Comparison of ENCODE assay signal across 23 cellular contexts in the genomic region with DNA sequence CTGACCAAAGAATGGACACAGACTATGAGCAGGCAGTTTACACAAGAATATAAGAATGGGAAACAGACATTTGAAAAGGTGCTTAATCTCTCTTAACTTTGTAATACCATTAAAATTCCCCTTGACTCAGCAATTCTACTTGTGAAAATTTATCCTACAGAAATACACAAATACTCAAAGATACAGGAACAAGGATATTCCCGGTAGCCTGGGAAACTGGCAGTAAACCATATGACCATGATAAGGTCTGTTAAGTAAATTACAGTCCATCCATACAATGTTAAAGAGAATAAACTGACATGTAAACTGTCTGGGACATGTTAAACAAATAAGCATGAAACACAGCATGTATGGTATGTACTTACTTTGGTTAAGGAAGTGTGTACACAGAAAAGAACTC. TPM values are rescaled to one million over a fixed set of nuclear protein-coding genes. Genes with fewer than 3 reads are reported as not detected.
DNase-seq lines count a peak whose midpoint lies in the region; ATAC-seq and TF ChIP-seq lines count a peak whose summit lies in the region.
"Had no signal": no experiment of that assay in that cellular context is flagged by ENCODE, and none has a peak within 500 bp of the region (broad histone marks: within the 10 kb centered on the region; RNA-seq: fewer than 3 reads in every experiment).

No MANE protein-coding gene starts in this region.

- H3K4me1 ChIP-seq in liver (ENCODE audit: control insufficient read depth in 4 of 4, insufficient read depth in 4 of 4, low read length in 3 of 4): peaks cover 19 to 93% (median 83%) of the 10 kb centered on the region in 4 donors

- H3K4me3 Mint-ChIP-seq in CD4-positive, alpha-beta T cell: no peak overlapping the region
- H3K4me3 Mint-ChIP-seq: activated naive CD8-positive, alpha-beta T cell treated with anti-CD3 and anti-CD28 coated beads for 36 hours; activated T-helper 1 cell treated with anti-CD3 and anti-CD28 coated beads, Interleukin-12 subunit alpha, Interleukin-12 subunit beta, Interleukin-2, Interleukin-4 antibody, amounts not matched to agents 30 ng/mL and 10 ng/mL and 1 ng/mL, durations not matched to agents 14 hours and 24 hours and 36 hours; CD4-positive, CD25-positive, alpha-beta regulatory T cell; endodermal cell; mesothelial cell of epicardium; nephron progenitor cell had no signal

- H3K36me3 Mint-ChIP-seq in CD4-positive, alpha-beta T cell (ENCODE audit: low read depth): peaks cover 88% of the 10 kb centered on the region

- TF ChIP-seq CTCF in CD4-positive, alpha-beta T cell (IDR thresholded peaks at IDR 0.05): no peak
- TF ChIP-seq CTCF in VCaP (conservative IDR thresholded peaks at IDR 0.05): no peak
- TF ChIP-seq CTCF in liver (IDR thresholded peaks at IDR 0.05; ENCODE audit: low read depth, low read length, missing input control): no peak

- H3K27me3 ChIP-seq in CD4-positive, alpha-beta T cell (ENCODE audit: control insufficient read depth, insufficient read depth, low read length): no peaks in the 10 kb centered on the region
- no peaks in the 10 kb centered on the region for H3K27me3 ChIP-seq in liver (ENCODE audit: control insufficient read depth in 4 of 4, insufficient read depth in 4 of 4, low read length in 3 of 4)
- H3K27me3 ChIP-seq: MG63 had no signal

- H3K4me3 ChIP-seq in liver (ENCODE audit: low read depth in 1 of 3, low read length in 3 of 3): no peak overlapping the region
- H3K4me3 ChIP-seq: MG63 had no signal

- TF ChIP-seq RAD21 in liver (IDR thresholded peaks at IDR 0.05): no peak

- H3K27ac ChIP-seq in CD4-positive, alpha-beta T cell (ENCODE audit: low read depth, low read length): no peak overlapping the region
- H3K27ac ChIP-seq in VCaP: peak overlapping the region; percentile 58
- H3K27ac ChIP-seq in liver (ENCODE audit: low read depth in 1 of 2, low read length in 2 of 2): peak overlapping the region; percentile 10 to 62

- no peaks in the 10 kb centered on the region for H3K27me3 Mint-ChIP-seq in CD4-positive, alpha-beta T cell
- H3K27me3 Mint-ChIP-seq: activated naive CD8-positive, alpha-beta T cell treated with anti-CD3 and anti-CD28 coated beads for 36 hours; CD4-positive, CD25-positive, alpha-beta regulatory T cell had no signal

- H3K4me1 Mint-ChIP-seq in CD4-positive, alpha-beta T cell (ENCODE audit: low read depth): peaks cover 52% of the 10 kb centered on the region

- H3K36me3 ChIP-seq in liver (ENCODE audit: control insufficient read depth in 4 of 4, insufficient read depth in 3 of 4, low read depth in 1 of 4, low read length in 3 of 4): peaks cover 3 to 62% (median 24%) of the 10 kb centered on the region in 4 donors

- ATAC-seq in CD4-positive, alpha-beta T cell (ENCODE audit: poor library complexity): no peak
- no peak for ATAC-seq in GM18868 (IDR thresholded peaks at IDR 0.05; ENCODE audit: unreplicated experiment)

- no peak overlapping the region for H3K9ac ChIP-seq in liver (ENCODE audit: low read depth in 1 of 2, low read length in 2 of 2)

- H3K27ac Mint-ChIP-seq in CD4-positive, alpha-beta T cell: peak overlapping the region; percentile 27
- H3K27ac Mint-ChIP-seq: activated naive CD8-positive, alpha-beta T cell treated with anti-CD3 and anti-CD28 coated beads for 36 hours; activated T-helper 1 cell treated with anti-CD3 and anti-CD28 coated beads, Interleukin-12 subunit alpha, Interleukin-12 subunit beta, Interleukin-2, Interleukin-4 antibody, amounts not matched to agents 30 ng/mL and 10 ng/mL and 1 ng/mL, durations not matched to agents 14 hours and 24 hours and 36 hours; endodermal cell; mesothelial cell of epicardium; nephron progenitor cell had no signal

- no peak for DNase-seq in CD4-positive, alpha-beta T cell
- DNase-seq in iPS-NIHi7 (ENCODE audit: extremely low spot score) (no peak), kidney glomerular epithelial cell (lab: John Stamatoyannopoulos, UW) (no peak)
- DNase-seq: activated CD4-positive, CD25-positive, alpha-beta regulatory T cell treated with anti-CD3 and anti-CD28 coated beads, Interleukin-2, amount 50 U/mL, for 72 hours; activated naive CD8-positive, alpha-beta T cell treated with anti-CD3 and anti-CD28 coated beads for 36 hours; CD4-positive, CD25-positive, alpha-beta regulatory T cell; endodermal cell; MG63; NCI-H146; NCI-H526 treated with DMSO at 0.1 percent for 48 hours; nephron progenitor cell; stimulated activated CD4-positive, alpha-beta T cell treated with anti-CD3 and anti-CD28 coated beads, Interleukin-2, amount 100 ng/mL, for 24 hours; stimulated activated naive CD4-positive, alpha-beta T cell had no signal

- H3K9me3 ChIP-seq in CD4-positive, alpha-beta T cell (ENCODE audit: control insufficient read depth, low read length): no peaks in the 10 kb centered on the region
- no peaks in the 10 kb centered on the region for H3K9me3 ChIP-seq in liver (ENCODE audit: control insufficient read depth in 4 of 4, low read length in 3 of 4)
- H3K9me3 ChIP-seq: MG63 had no signal

- H3K9me3 Mint-ChIP-seq in CD4-positive, alpha-beta T cell: no peaks in the 10 kb centered on the region
- H3K9me3 Mint-ChIP-seq: activated naive CD8-positive, alpha-beta T cell treated with anti-CD3 and anti-CD28 coated beads for 36 hours; activated T-helper 1 cell treated with anti-CD3 and anti-CD28 coated beads, Interleukin-12 subunit alpha, Interleukin-12 subunit beta, Interleukin-2, Interleukin-4 antibody, amounts not matched to agents 30 ng/mL and 10 ng/mL and 1 ng/mL, durations not matched to agents 14 hours and 24 hours and 36 hours; CD4-positive, CD25-positive, alpha-beta regulatory T cell; endodermal cell; mesothelial cell of epicardium; nephron progenitor cell had no signal

- CTCF ChIA-PET in CD4-positive, alpha-beta T cell (lab: Charles Lee): no interaction called here

- POLR2A ChIA-PET in CD4-positive, alpha-beta T cell (lab: Charles Lee): no interaction called here

- WGBS in liver: 31% methylated on average over 1 of the region's 1 CpG

- intact Hi-C loops in CD4-positive, alpha-beta T cell (cut with DNase I, micrococcal nuclease): no loop called here

TF ChIP-seq in liver, 16 proteins besides CTCF, POLR2A, EP300 and RAD21 (continues in another document):
- no peak for TF ChIP-seq FOXA1 (IDR thresholded peaks at IDR 0.05)
- no peak for TF ChIP-seq HNF4A (conservative IDR thresholded peaks at IDR 0.05)
- TF ChIP-seq, protein P1, sequence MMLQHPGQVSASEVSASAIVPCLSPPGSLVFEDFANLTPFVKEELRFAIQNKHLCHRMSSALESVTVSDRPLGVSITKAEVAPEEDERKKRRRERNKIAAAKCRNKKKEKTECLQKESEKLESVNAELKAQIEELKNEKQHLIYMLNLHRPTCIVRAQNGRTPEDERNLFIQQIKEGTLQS (IDR thresholded peaks at IDR 0.05): no peak
- no peak for TF ChIP-seq NR2F2 (IDR thresholded peaks at IDR 0.05)
- no peak for TF ChIP-seq TAF1 (conservative IDR thresholded peaks at IDR 0.05)
- TF ChIP-seq RXRA (IDR thresholded peaks at IDR 0.05): no peak
- no peak for TF ChIP-seq EGR1 (IDR thresholded peaks at IDR 0.05; ENCODE audit: low read depth in 2 of 2)
- TF ChIP-seq, protein P2, sequence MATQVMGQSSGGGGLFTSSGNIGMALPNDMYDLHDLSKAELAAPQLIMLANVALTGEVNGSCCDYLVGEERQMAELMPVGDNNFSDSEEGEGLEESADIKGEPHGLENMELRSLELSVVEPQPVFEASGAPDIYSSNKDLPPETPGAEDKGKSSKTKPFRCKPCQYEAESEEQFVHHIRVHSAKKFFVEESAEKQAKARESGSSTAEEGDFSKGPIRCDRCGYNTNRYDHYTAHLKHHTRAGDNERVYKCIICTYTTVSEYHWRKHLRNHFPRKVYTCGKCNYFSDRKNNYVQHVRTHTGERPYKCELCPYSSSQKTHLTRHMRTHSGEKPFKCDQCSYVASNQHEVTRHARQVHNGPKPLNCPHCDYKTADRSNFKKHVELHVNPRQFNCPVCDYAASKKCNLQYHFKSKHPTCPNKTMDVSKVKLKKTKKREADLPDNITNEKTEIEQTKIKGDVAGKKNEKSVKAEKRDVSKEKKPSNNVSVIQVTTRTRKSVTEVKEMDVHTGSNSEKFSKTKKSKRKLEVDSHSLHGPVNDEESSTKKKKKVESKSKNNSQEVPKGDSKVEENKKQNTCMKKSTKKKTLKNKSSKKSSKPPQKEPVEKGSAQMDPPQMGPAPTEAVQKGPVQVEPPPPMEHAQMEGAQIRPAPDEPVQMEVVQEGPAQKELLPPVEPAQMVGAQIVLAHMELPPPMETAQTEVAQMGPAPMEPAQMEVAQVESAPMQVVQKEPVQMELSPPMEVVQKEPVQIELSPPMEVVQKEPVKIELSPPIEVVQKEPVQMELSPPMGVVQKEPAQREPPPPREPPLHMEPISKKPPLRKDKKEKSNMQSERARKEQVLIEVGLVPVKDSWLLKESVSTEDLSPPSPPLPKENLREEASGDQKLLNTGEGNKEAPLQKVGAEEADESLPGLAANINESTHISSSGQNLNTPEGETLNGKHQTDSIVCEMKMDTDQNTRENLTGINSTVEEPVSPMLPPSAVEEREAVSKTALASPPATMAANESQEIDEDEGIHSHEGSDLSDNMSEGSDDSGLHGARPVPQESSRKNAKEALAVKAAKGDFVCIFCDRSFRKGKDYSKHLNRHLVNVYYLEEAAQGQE (IDR thresholded peaks at IDR 0.05): no peak
- no peak for TF ChIP-seq YY1 (IDR thresholded peaks at IDR 0.05)
- TF ChIP-seq, protein P3, sequence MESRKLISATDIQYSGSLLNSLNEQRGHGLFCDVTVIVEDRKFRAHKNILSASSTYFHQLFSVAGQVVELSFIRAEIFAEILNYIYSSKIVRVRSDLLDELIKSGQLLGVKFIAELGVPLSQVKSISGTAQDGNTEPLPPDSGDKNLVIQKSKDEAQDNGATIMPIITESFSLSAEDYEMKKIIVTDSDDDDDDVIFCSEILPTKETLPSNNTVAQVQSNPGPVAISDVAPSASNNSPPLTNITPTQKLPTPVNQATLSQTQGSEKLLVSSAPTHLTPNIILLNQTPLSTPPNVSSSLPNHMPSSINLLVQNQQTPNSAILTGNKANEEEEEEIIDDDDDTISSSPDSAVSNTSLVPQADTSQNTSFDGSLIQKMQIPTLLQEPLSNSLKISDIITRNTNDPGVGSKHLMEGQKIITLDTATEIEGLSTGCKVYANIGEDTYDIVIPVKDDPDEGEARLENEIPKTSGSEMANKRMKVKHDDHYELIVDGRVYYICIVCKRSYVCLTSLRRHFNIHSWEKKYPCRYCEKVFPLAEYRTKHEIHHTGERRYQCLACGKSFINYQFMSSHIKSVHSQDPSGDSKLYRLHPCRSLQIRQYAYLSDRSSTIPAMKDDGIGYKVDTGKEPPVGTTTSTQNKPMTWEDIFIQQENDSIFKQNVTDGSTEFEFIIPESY (IDR thresholded peaks at IDR 0.05): no peak

RNA-seq across cellular contexts. Expression of a gene that starts 8.7 kb away (rescaled TPM):
- total RNA-seq in CD4-positive, alpha-beta T cell: 10 to 100 TPM; 37.2 to 38.0 TPM
- total RNA-seq in liver: 1 to 10 TPM; 6.8 to 9.5 TPM
- polyA plus RNA-seq in liver: 10 to 100 TPM in 1 of 2 donors, 1 to 10 TPM in 1; 8.2 to 20.2 TPM

RNA-seq across cellular contexts. Expression of a gene that starts 20.0 kb away (rescaled TPM):
- total RNA-seq in CD4-positive, alpha-beta T cell: 10 to 100 TPM; 74.6 to 79.8 TPM
- 100 to 1,000 TPM in 1 of 2 donors, 1 to 10 TPM in 1; 6.5 to 110 TPM for total RNA-seq in liver
- 10 to 100 TPM; 27.6 to 71.6 TPM for polyA plus RNA-seq in liver

RNA-seq across cellular contexts. Expression of a gene that starts 29.6 kb away (rescaled TPM):
- total RNA-seq in CD4-positive, alpha-beta T cell: 1 to 10 TPM; 4.6 to 4.9 TPM
- total RNA-seq in liver: 1 to 10 TPM; 7.2 to 7.3 TPM
- polyA plus RNA-seq in liver: 1 to 10 TPM in 1 of 2 donors, under 1 TPM in 1; 0.71 to 4.4 TPM

RNA-seq across cellular contexts. Expression of a gene that starts 55.0 kb away (rescaled TPM):
- total RNA-seq in CD4-positive, alpha-beta T cell: not detected
- total RNA-seq in liver: under 1 TPM in 1 of 2 donors, not detected in 1; 0.33 TPM
- polyA plus RNA-seq in liver: under 1 TPM in 1 of 2 donors, not detected in 1; 0.32 TPM
- total RNA-seq: activated naive CD8-positive, alpha-beta T cell treated with anti-CD3 and anti-CD28 coated beads for 36 hours; activated T-helper 1 cell treated with anti-CD3 and anti-CD28 coated beads, Interleukin-12 subunit alpha, Interleukin-12 subunit beta, Interleukin-2, Interleukin-4 antibody, amounts not matched to agents 30 ng/mL and 10 ng/mL and 1 ng/mL, durations not matched to agents 14 hours and 24 hours and 36 hours; CD4-positive, CD25-positive, alpha-beta regulatory T cell; endodermal cell; fibroblast of lung; glomerular endothelial cell; mesothelial cell of epicardium; posterior vena cava; skeletal muscle tissue had no signal
- polyA plus RNA-seq: AG04450; CD4-positive, CD25-positive, alpha-beta regulatory T cell; fibroblast of lung had no signal
